Comparison of ENCODE assay signal across 14 cellular contexts in the genomic region with DNA sequence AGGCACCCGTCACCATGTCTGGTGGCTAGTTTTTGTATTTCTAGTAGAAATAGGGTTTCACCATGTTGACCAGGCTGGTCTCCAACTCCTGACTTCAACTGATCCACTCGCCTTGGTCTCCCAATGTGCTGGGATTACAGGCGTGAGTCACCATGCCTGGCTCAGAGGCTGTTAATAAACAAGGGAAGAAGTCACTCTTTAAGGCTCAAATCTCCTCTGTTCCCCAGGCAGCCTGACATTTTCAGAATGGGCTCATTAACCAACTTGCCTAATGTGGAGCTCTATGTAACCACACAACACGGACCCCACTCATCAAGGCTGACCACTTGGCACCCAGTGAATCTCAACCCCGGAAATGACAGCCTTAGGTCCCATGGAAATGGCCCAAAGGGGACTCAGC. TPM values are rescaled to one million over a fixed set of nuclear protein-coding genes. Genes with fewer than 3 reads are reported as not detected.
DNase-seq lines count a peak whose midpoint lies in the region; ATAC-seq and TF ChIP-seq lines count a peak whose summit lies in the region.
"Had no signal": no experiment of that assay in that cellular context is flagged by ENCODE, and none has a peak within 500 bp of the region (broad histone marks: within the 10 kb centered on the region; RNA-seq: fewer than 3 reads in every experiment).

No MANE protein-coding gene starts in this region.

- intact Hi-C loops in left ventricle myocardium superior (cut with micrococcal nuclease), result no loop called here

- H3K27me3 ChIP-seq in subcutaneous abdominal adipose tissue (ENCODE audit: control insufficient read depth in 5 of 5, insufficient read depth in 4 of 5, low read length in 5 of 5), result no peaks in the 10 kb centered on the region
- H3K27me3 ChIP-seq: pancreas had no signal

- H3K4me3 ChIP-seq in subcutaneous abdominal adipose tissue (ENCODE audit: low read depth in 1 of 5, low read length in 5 of 5), result no peak overlapping the region
- H3K4me3 ChIP-seq in coronary artery, result no peak overlapping the region
- H3K4me3 ChIP-seq: pancreas, SJSA1 had no signal

- peaks cover 0 to 13% (median 4%) of the 10 kb centered on the region in 5 donors for H3K4me1 ChIP-seq in subcutaneous abdominal adipose tissue (ENCODE audit: control insufficient read depth in 5 of 5, insufficient read depth in 5 of 5, low read length in 5 of 5)
- H3K4me1 ChIP-seq: pancreas had no signal

- H3K9me3 ChIP-seq in subcutaneous abdominal adipose tissue (ENCODE audit: control insufficient read depth in 5 of 5, low read length in 5 of 5), result no peaks in the 10 kb centered on the region
- H3K9me3 ChIP-seq: pancreas, SJSA1 had no signal

- DNase-seq in ELR (ENCODE audit: low read depth) (peak; percentile 59), astrocyte of the hippocampus (ENCODE audit: low read depth, low spot score) (peak; percentile 28), left ventricle myocardium superior (no peak), coronary artery (ENCODE audit: low spot score) (no peak), hypothalamus (lab: John Stamatoyannopoulos, UW) (no peak)
- DNase-seq in activated CD8-positive, alpha-beta memory T cell treated with anti-CD3 and anti-CD28 coated beads, Interleukin-2, amount 50 U/mL, for 48 hours, result no peak
- DNase-seq: activated CD4-positive, alpha-beta memory T cell treated with anti-CD3 and anti-CD28 coated beads, Interleukin-2, amount 10 ng/mL, durations not matched to agents 7 days and 5 days; effector CD8-positive, alpha-beta T cell; glutamatergic neuron; pancreas had no signal

- ATAC-seq in left ventricle myocardium superior, result peak; percentile 62
- ATAC-seq in GM21576 (IDR thresholded peaks at IDR 0.05; ENCODE audit: unreplicated experiment), result no peak

- peak overlapping the region; percentile 66 for H3K27ac ChIP-seq in subcutaneous abdominal adipose tissue (ENCODE audit: low read depth, low read length)
- peak overlapping the region in 1 of 2 donors; percentile 86 for H3K27ac ChIP-seq in coronary artery
- H3K27ac ChIP-seq: C4-2B, pancreas, SJSA1 had no signal

- peaks cover 0 to 18% (median 16%) of the 10 kb centered on the region in 5 donors for H3K36me3 ChIP-seq in subcutaneous abdominal adipose tissue (ENCODE audit: control insufficient read depth in 5 of 5, insufficient read depth in 5 of 5, low read length in 5 of 5)
- H3K36me3 ChIP-seq: pancreas, SJSA1 had no signal

- TF ChIP-seq CTCF in coronary artery (IDR thresholded peaks at IDR 0.05), result no peak

- no peak overlapping the region for H3K9ac ChIP-seq in subcutaneous abdominal adipose tissue (ENCODE audit: low read length in 5 of 5)

RNA-seq across cellular contexts. Expression of gene APOL3, which starts 24.1 kb away (rescaled TPM):
- total RNA-seq in left ventricle myocardium superior, result 29.5 TPM

Comparison
In these comparisons a context has a peak if more than half of its experiments do, and no peak if none do; other contexts are left out.
1. DNase-seq: peak in ELR (single experiment) and astrocyte of the hippocampus (single experiment); none in left ventricle myocardium superior (single experiment), coronary artery (single experiment), hypothalamus (0 of 51) and activated CD8-positive, alpha-beta memory T cell treated with anti-CD3 and anti-CD28 coated beads, Interleukin-2, amount 50 U/mL, for 48 hours (single experiment).